Comparison of ENCODE assay signal across 8 cellular contexts in genomic region chr1:228139406-228139930, GRCh38. TPM values are rescaled to one million over a fixed set of nuclear protein-coding genes. Genes with fewer than 3 reads are reported as not detected.
DNase-seq lines count a peak whose midpoint lies in the region; ATAC-seq and TF ChIP-seq lines count a peak whose summit lies in the region.

No MANE protein-coding gene starts in this region.

- H2BK5ac ChIP-seq in mesendoderm (ENCODE audit: low read length), result no peak overlapping the region

- H3K4ac ChIP-seq in mesendoderm (ENCODE audit: low read depth, low read length), result no peak overlapping the region

- peaks cover 32% of the 10 kb centered on the region for H3K79me1 ChIP-seq in mesendoderm (ENCODE audit: low read length)

- 20 to 33% (median 24%) methylated on average over 28 to 30 of the region's 30 CpGs for WGBS in heart left ventricle, 4 donors
- WGBS in body of pancreas, 2 donors, result 17 to 35% methylated on average over 22 to 30 of the region's 30 CpGs
- no CpG with 5 or more reads among the region's 30 CpGs for WGBS in mesendoderm (ENCODE audit: extremely low coverage, insufficient coverage, low lambda C conversion rate)

- H3K23ac ChIP-seq in mesendoderm (ENCODE audit: low read length), result no peak overlapping the region

- DNase-seq in heart left ventricle (no peak), left cardiac atrium (no peak), body of pancreas (no peak), mesendoderm (no peak), uterus (no peak)
- DNase-seq in activated CD4-positive, alpha-beta T cell treated with anti-CD3 and anti-CD28 coated beads, Interleukin-2, amount 50 U/mL, for 4 hours, result no peak

- H3K4me3 ChIP-seq in heart left ventricle (peak overlapping the region in 11 of 12 donors; percentile 84 to 100 (median 93)), body of pancreas (no peak overlapping the region), mesendoderm (ENCODE audit: low read length) (peak overlapping the region; percentile 42), uterus (peak overlapping the region; percentile 78 to 99)

- H3K4me2 ChIP-seq in mesendoderm (ENCODE audit: low read length), result peak overlapping the region; percentile 51

- intact Hi-C loops in heart left ventricle (cut with DNase I) (loop anchor here in 5 of 10 donors (1.0 to 10.0 kb wide), 5 partner anchors 30 to 355 kb away; partner anchors contain the start of gene MRPL55 (in 1 of the 5)), left cardiac atrium (cut with DNase I) (loop anchor here in 1 of 2 donors (10.0 kb wide), 1 partner anchor 255 kb away; no protein-coding TSS in a partner anchor), body of pancreas (cut with DNase I) (no loop called here), uterus (cut with DNase I; ENCODE audit: low total_unique reads) (no loop called here)

- H4K8ac ChIP-seq in mesendoderm (ENCODE audit: low read depth, low read length), result peak overlapping the region; percentile 91

- H3K18ac ChIP-seq in mesendoderm (ENCODE audit: low read length), result no peak overlapping the region

- H3K36me3 ChIP-seq in heart left ventricle, result peaks cover 0 to 15% (median 0%) of the 10 kb centered on the region in 9 donors
- H3K36me3 ChIP-seq in body of pancreas (replicated peaks in 1 of 2; ENCODE audit: insufficient read depth in 1 of 2, low read depth in 2 of 2), result no peaks in the 10 kb centered on the region
- no peaks in the 10 kb centered on the region for H3K36me3 ChIP-seq in mesendoderm (ENCODE audit: control insufficient read depth, insufficient read depth, low read length)
- no peaks in the 10 kb centered on the region for H3K36me3 ChIP-seq in uterus

- H3K79me2 ChIP-seq in mesendoderm (ENCODE audit: control insufficient read depth, insufficient read depth, low read length), result peaks cover 36% of the 10 kb centered on the region

- no peak overlapping the region for H2BK120ac ChIP-seq in mesendoderm (ENCODE audit: low read depth, low read length)

- peak overlapping the region; percentile 39 for H4K5ac ChIP-seq in mesendoderm (ENCODE audit: low read length)

- no peak overlapping the region for H2AK5ac ChIP-seq in mesendoderm (ENCODE audit: low read length)

- H2BK15ac ChIP-seq in mesendoderm (replicated peaks; ENCODE audit: low read depth), result no peak overlapping the region

- ATAC-seq in heart left ventricle (no peak), left cardiac atrium (no peak), body of pancreas (no peak), HG03095 (IDR thresholded peaks at IDR 0.05; ENCODE audit: unreplicated experiment) (no peak), HG03378 (IDR thresholded peaks at IDR 0.05; ENCODE audit: unreplicated experiment) (no peak)

- H3K27me3 ChIP-seq in heart left ventricle (no peaks in the 10 kb centered on the region), body of pancreas (no peaks in the 10 kb centered on the region), mesendoderm (ENCODE audit: insufficient read depth, low read length, poor library complexity) (peaks cover 9% of the 10 kb centered on the region), uterus (no peaks in the 10 kb centered on the region)

- H3K9ac ChIP-seq in mesendoderm (ENCODE audit: low read length), result peak overlapping the region; percentile 78

- H3K56ac ChIP-seq in mesendoderm (ENCODE audit: low read length), result peak overlapping the region; percentile 84

- TF ChIP-seq CTCF in heart left ventricle (IDR thresholded peaks at IDR 0.05), result no peak
- TF ChIP-seq CTCF in body of pancreas (IDR thresholded peaks at IDR 0.05), result no peak
- TF ChIP-seq CTCF in uterus (IDR thresholded peaks at IDR 0.05), result no peak

- H3K9me3 ChIP-seq in heart left ventricle, result no peaks in the 10 kb centered on the region
- no peaks in the 10 kb centered on the region for H3K9me3 ChIP-seq in body of pancreas
- no peaks in the 10 kb centered on the region for H3K9me3 ChIP-seq in uterus

- no peak for TF ChIP-seq POLR2A in heart left ventricle (IDR thresholded peaks at IDR 0.05)
- no peak for TF ChIP-seq POLR2A in body of pancreas (IDR thresholded peaks at IDR 0.05)
- TF ChIP-seq POLR2A in uterus (IDR thresholded peaks at IDR 0.05), result no peak

- H3K4me1 ChIP-seq in heart left ventricle, result peaks cover 14 to 48% (median 37%) of the 10 kb centered on the region in 12 donors
- peaks cover 34% of the 10 kb centered on the region for H3K4me1 ChIP-seq in body of pancreas
- no peaks in the 10 kb centered on the region for H3K4me1 ChIP-seq in mesendoderm (ENCODE audit: control insufficient read depth, low read depth, low read length)
- H3K4me1 ChIP-seq in uterus, result peaks cover 0 to 26% of the 10 kb centered on the region in 2 donors

- peak overlapping the region; percentile 64 to 100 (median 99) for H3K27ac ChIP-seq in heart left ventricle
- H3K27ac ChIP-seq in body of pancreas, result peak overlapping the region; percentile 92 to 98 (median 97)
- H3K27ac ChIP-seq in mesendoderm (ENCODE audit: low read depth, low read length), result no peak overlapping the region
- H3K27ac ChIP-seq in uterus, result peak overlapping the region; percentile 87 to 96

RNA-seq across cellular contexts. Expression of gene GUK1, which starts 0.6 kb away (rescaled TPM):
- total RNA-seq in heart left ventricle (100 to 1,000 TPM; 142 to 290 (median 169) TPM), left cardiac atrium (100 to 1,000 TPM; 153 to 185 TPM), body of pancreas (100 to 1,000 TPM; 210 to 216 TPM), uterus (100 to 1,000 TPM; 124 to 406 (median 289) TPM)
- polyA plus RNA-seq in heart left ventricle, result 100 to 1,000 TPM; 231 to 358 TPM
- 87.6 TPM for polyA plus RNA-seq in mesendoderm (2013, experiment 1 of 2)
- 89.9 TPM for polyA plus RNA-seq in mesendoderm (2013, experiment 2 of 2)

RNA-seq across cellular contexts. Expression of gene GJC2, which starts 10.3 kb away (rescaled TPM):
- total RNA-seq in heart left ventricle (1 to 10 TPM in 3 of 9 donors, under 1 TPM in 6; 0.40 to 3.8 (median 0.88) TPM), left cardiac atrium (1 to 10 TPM; 2.2 to 2.3 TPM), body of pancreas (1 to 10 TPM in 1 of 2 donors, under 1 TPM in 1; 0.33 to 1.6 TPM), uterus (10 to 100 TPM in 2 of 4 donors, 1 to 10 TPM in 2; 2.6 to 25.8 (median 10.7) TPM)
- under 1 TPM; 0.61 to 0.78 TPM for polyA plus RNA-seq in heart left ventricle
- 0.18 TPM for polyA plus RNA-seq in mesendoderm (2013, experiment 1 of 2)
- 0.25 TPM for polyA plus RNA-seq in mesendoderm (2013, experiment 2 of 2)

RNA-seq across cellular contexts. Expression of gene IBA57, which starts 26.1 kb away (rescaled TPM):
- 10 to 100 TPM in 7 of 9 donors, 1 to 10 TPM in 2; 8.7 to 18.6 (median 12.3) TPM for total RNA-seq in heart left ventricle
- 10 to 100 TPM in 1 of 2 donors, 1 to 10 TPM in 1; 4.8 to 11.3 TPM for polyA plus RNA-seq in heart left ventricle
- total RNA-seq in left cardiac atrium, result 10 to 100 TPM; 10.4 to 10.5 TPM
- total RNA-seq in body of pancreas, result 10 to 100 TPM in 1 of 2 donors, 1 to 10 TPM in 1; 4.7 to 13.5 TPM
- polyA plus RNA-seq in mesendoderm (2013, experiment 1 of 2), result 2.7 TPM
- 3.0 TPM for polyA plus RNA-seq in mesendoderm (2013, experiment 2 of 2)
- total RNA-seq in uterus, result 10 to 100 TPM in 2 of 4 donors, 1 to 10 TPM in 2; 3.3 to 13.5 (median 7.5) TPM

RNA-seq across cellular contexts. Expression of gene MRPL55, which starts 30.4 kb away (rescaled TPM):
- total RNA-seq in heart left ventricle (100 to 1,000 TPM in 2 of 9 donors, 10 to 100 TPM in 7; 35.5 to 125 (median 51.2) TPM), left cardiac atrium (10 to 100 TPM; 43.5 to 48.9 TPM), body of pancreas (10 to 100 TPM; 65.9 to 68.7 TPM), uterus (10 to 100 TPM; 19.4 to 43.4 (median 33.6) TPM)
- polyA plus RNA-seq in heart left ventricle, result 100 to 1,000 TPM in 1 of 2 donors, 10 to 100 TPM in 1; 81.5 to 141 TPM
- 64.4 TPM for polyA plus RNA-seq in mesendoderm (2013, experiment 1 of 2)
- 65.3 TPM for polyA plus RNA-seq in mesendoderm (2013, experiment 2 of 2)

RNA-seq across cellular contexts. Expression of gene C1orf35, which starts 36.3 kb away (rescaled TPM):
- total RNA-seq in heart left ventricle, result 1 to 10 TPM; 6.2 to 8.4 (median 7.2) TPM
- 1 to 10 TPM; 9.8 TPM for polyA plus RNA-seq in heart left ventricle
- total RNA-seq in left cardiac atrium, result 1 to 10 TPM; 7.7 to 8.0 TPM
- total RNA-seq in body of pancreas, result 10 to 100 TPM; 10.9 to 71.2 TPM
- polyA plus RNA-seq in mesendoderm (2013, experiment 1 of 2), result 23.0 TPM
- polyA plus RNA-seq in mesendoderm (2013, experiment 2 of 2), result 22.1 TPM
- 10 to 100 TPM in 3 of 4 donors, not detected in 1; 10.6 to 18.6 (median 12.6) TPM for total RNA-seq in uterus

Comparison
In these comparisons a context has a peak if more than half of its experiments do, and no peak if none do; other contexts are left out.
1. H3K4me3 ChIP-seq: peak in heart left ventricle (11 of 12), mesendoderm (single experiment) and uterus (2 of 2); none in body of pancreas (0 of 2).